ENCODE assay signal across 12 cellular contexts in genomic region chr11:132943737-132944556, GRCh38.
DNase-seq lines count a peak whose midpoint lies in the region; ATAC-seq and TF ChIP-seq lines count a peak whose summit lies in the region.
"Had no signal": no experiment of that assay in that cellular context is flagged by ENCODE, and none has a peak within 500 bp of the region (broad histone marks: within the 10 kb centered on the region; RNA-seq: fewer than 3 reads in every experiment).

No MANE protein-coding gene starts in this region.

- no peak overlapping the region for H3K27ac Mint-ChIP-seq in glutamatergic neuron (ENCODE audit: unreplicated experiment)
- H3K27ac Mint-ChIP-seq in CD14-positive monocyte = no peak overlapping the region
- H3K27ac Mint-ChIP-seq: activated naive CD8-positive, alpha-beta T cell treated with anti-CD3 and anti-CD28 coated beads, Interleukin-2, amount 10 ng/mL, durations not matched to agents 7 days and 5 days had no signal

- H3K4me1 Mint-ChIP-seq in glutamatergic neuron (ENCODE audit: low read depth, unreplicated experiment) = peaks cover 6% of the 10 kb centered on the region
- no peaks in the 10 kb centered on the region for H3K4me1 Mint-ChIP-seq in CD14-positive monocyte
- H3K4me1 Mint-ChIP-seq: activated naive CD8-positive, alpha-beta T cell treated with anti-CD3 and anti-CD28 coated beads, Interleukin-2, amount 10 ng/mL, durations not matched to agents 7 days and 5 days had no signal

- WGBS in psoas muscle, 3 donors = 1 to 2% (median 1%) methylated on average over 41 to 100 of the region's 100 CpGs

- H3K36me3 Mint-ChIP-seq in glutamatergic neuron (ENCODE audit: unreplicated experiment) (no peaks in the 10 kb centered on the region), CD14-positive monocyte (no peaks in the 10 kb centered on the region)
- H3K36me3 Mint-ChIP-seq: activated naive CD8-positive, alpha-beta T cell treated with anti-CD3 and anti-CD28 coated beads, Interleukin-2, amount 10 ng/mL, durations not matched to agents 7 days and 5 days had no signal

- H3K4me3 Mint-ChIP-seq in glutamatergic neuron (ENCODE audit: unreplicated experiment) (peak overlapping the region; percentile 85), CD14-positive monocyte (peak overlapping the region in 1 of 2 donors; percentile 83)

- H3K9me3 ChIP-seq in psoas muscle = no peaks in the 10 kb centered on the region
- H3K9me3 ChIP-seq: gastrocnemius medialis, pancreas had no signal

- H3K27me3 ChIP-seq in psoas muscle (ENCODE audit: insufficient read depth in 3 of 3, low read length in 2 of 3) = peaks cover 7 to 33% (median 11%) of the 10 kb centered on the region in 3 donors

- peak overlapping the region; percentile 30 for H3K4me3 ChIP-seq in psoas muscle

- no peaks in the 10 kb centered on the region for H3K36me3 ChIP-seq in psoas muscle (ENCODE audit: insufficient read depth in 1 of 2, low read depth in 1 of 2)
- H3K36me3 ChIP-seq: gastrocnemius medialis, pancreas had no signal

- ATAC-seq in psoas muscle = no peak
- ATAC-seq: gastrocnemius medialis had no signal

- DNase-seq in GM03348 (ENCODE audit: low spot score) = peak; percentile 73
- peak; percentile 41 for DNase-seq in NCI-H69 (lab: John Stamatoyannopoulos, UW)
- peak; percentile 36 for DNase-seq in glutamatergic neuron
- no peak for DNase-seq in psoas muscle
- DNase-seq in activated CD4-positive, CD25-positive, alpha-beta regulatory T cell (lab: John Stamatoyannopoulos, UW) = no peak
- no peak for DNase-seq in CD14-positive monocyte (ENCODE audit: low spot score)
- no peak for DNase-seq in epidermal melanocyte (ENCODE audit: insufficient read length, low spot score)
- DNase-seq: activated naive CD8-positive, alpha-beta T cell treated with anti-CD3 and anti-CD28 coated beads, Interleukin-2, amount 10 ng/mL, durations not matched to agents 7 days and 5 days; gastrocnemius medialis had no signal

- H3K9me3 Mint-ChIP-seq in glutamatergic neuron (ENCODE audit: unreplicated experiment) = peaks cover 4% of the 10 kb centered on the region
- peaks cover 0 to 7% (median 0%) of the 10 kb centered on the region in 7 donors for H3K9me3 Mint-ChIP-seq in CD14-positive monocyte
- H3K9me3 Mint-ChIP-seq: activated naive CD8-positive, alpha-beta T cell treated with anti-CD3 and anti-CD28 coated beads, Interleukin-2, amount 10 ng/mL, durations not matched to agents 7 days and 5 days had no signal

- intact Hi-C loops in psoas muscle (cut with DNase I) (loop anchor here in 1 of 2 donors (5.0 kb wide), 1 partner anchor 1197 kb away; no protein-coding TSS in a partner anchor), CD14-positive monocyte (cut with micrococcal nuclease) (loop anchor here in 1 of 2 donors (5.0 to 10.0 kb wide), 2 partner anchors 1079 to 1197 kb away; no protein-coding TSS in a partner anchor)

- TF ChIP-seq CTCF in glutamatergic neuron (IDR thresholded peaks at IDR 0.05; ENCODE audit: partially characterized antibody, unreplicated experiment) = no peak
- TF ChIP-seq CTCF in psoas muscle (IDR thresholded peaks at IDR 0.05) = no peak
- no peak for TF ChIP-seq CTCF in CD14-positive monocyte (IDR thresholded peaks at IDR 0.05)

- no peaks in the 10 kb centered on the region for H3K4me1 ChIP-seq in psoas muscle
- H3K4me1 ChIP-seq: gastrocnemius medialis, pancreas had no signal

- H3K27me3 Mint-ChIP-seq in glutamatergic neuron (ENCODE audit: unreplicated experiment) = peaks cover 3% of the 10 kb centered on the region
- H3K27me3 Mint-ChIP-seq in CD14-positive monocyte (ENCODE audit: low read depth in 3 of 3) = peaks cover 30 to 38% (median 36%) of the 10 kb centered on the region in 3 donors

- no peak overlapping the region for H3K27ac ChIP-seq in psoas muscle
- H3K27ac ChIP-seq: gastrocnemius medialis, HL-60, pancreas, VCaP had no signal

Comparison
In these comparisons a context has a peak if more than half of its experiments do, and no peak if none do; other contexts are left out.
1. DNase-seq: peak in GM03348 (single experiment), NCI-H69 (single experiment) and glutamatergic neuron (single experiment); none in psoas muscle (0 of 2), activated CD4-positive, CD25-positive, alpha-beta regulatory T cell (0 of 4), CD14-positive monocyte (single experiment) and epidermal melanocyte (single experiment).